Comparison of ENCODE assay signal across 8 cellular contexts in the genomic region with DNA sequence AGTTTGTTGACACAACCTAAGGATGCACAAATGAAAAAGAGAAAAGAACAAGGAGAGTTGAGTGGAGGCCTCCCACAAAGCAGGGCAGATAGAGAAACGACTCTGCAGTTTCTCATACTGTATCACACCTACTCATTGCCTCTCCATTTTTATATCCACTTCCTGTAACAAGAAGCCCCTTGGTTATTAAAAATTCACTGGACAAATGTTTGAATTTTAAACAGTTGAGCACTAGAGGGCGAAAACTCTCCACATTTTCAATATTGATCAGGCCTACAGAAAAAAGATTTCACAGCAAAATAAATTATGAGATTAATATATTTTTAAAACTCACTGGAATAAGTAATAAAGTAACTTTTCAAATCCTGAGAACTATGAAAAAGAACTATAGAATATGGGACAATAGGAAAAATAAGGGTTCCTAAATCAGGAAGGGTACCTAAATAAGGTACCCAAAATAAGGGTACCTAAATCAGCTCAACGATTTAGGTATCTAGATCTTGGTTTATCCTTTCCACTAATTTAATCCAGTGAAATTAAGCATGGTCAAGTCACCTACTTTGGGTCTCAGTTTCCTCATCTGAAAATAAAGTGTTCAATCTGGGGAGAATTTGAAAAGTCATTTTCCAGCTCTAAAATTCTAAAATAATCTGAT. TPM values are rescaled to one million over a fixed set of nuclear protein-coding genes. Genes with fewer than 3 reads are reported as not detected.
DNase-seq lines count a peak whose midpoint lies in the region; ATAC-seq, FAIRE-seq and TF ChIP-seq lines count a peak whose summit lies in the region.

No MANE protein-coding gene starts in this region.

- H3K4me3 Mint-ChIP-seq in WTC11, result no peak overlapping the region

- POLR2A ChIA-PET in WTC11 (lab: Charles Lee), result no interaction called here

- no peak overlapping the region for H3K4me3 ChIP-seq in parathyroid adenoma (ENCODE audit: low read depth, low read length)

- H3K27ac ChIP-seq in parathyroid adenoma, result no peak overlapping the region

- H2AFZ ChIP-seq in parathyroid adenoma, result no peak overlapping the region

- H3K27me3 Mint-ChIP-seq in WTC11 (ENCODE audit: low read depth), result no peaks in the 10 kb centered on the region

- FAIRE-seq in GM12892 (lab: Jason Lieb, UNC), result peak; percentile 46

- DNase-seq in AG20443 (ENCODE audit: low spot score) (peak; percentile 36), GM12892 (ENCODE audit: insufficient read length) (no peak), NCI-H524 treated with DMSO at 0.1 percent for 48 hours (lab: John Stamatoyannopoulos, UW) (peak; percentile 25), dermis blood vessel endothelial cell (peak; percentile 71), WTC11 (ENCODE audit: low spot score) (no peak)

- no peaks in the 10 kb centered on the region for H3K36me3 ChIP-seq in parathyroid adenoma (ENCODE audit: control insufficient read depth, insufficient read depth, low read length)

- H3K27me3 ChIP-seq in parathyroid adenoma (ENCODE audit: control insufficient read depth, insufficient read depth, low read length), result no peaks in the 10 kb centered on the region

- no peaks in the 10 kb centered on the region for H3K9me3 Mint-ChIP-seq in WTC11

- CTCF ChIA-PET in WTC11 (lab: Charles Lee), result interaction anchor here (0.6 to 1.0 kb wide), 3 partner anchors 15 to 794 kb away, joined by 3 read pairs; a partner anchor contains a TSS

- TF ChIP-seq CTCF in parathyroid adenoma (IDR thresholded peaks at IDR 0.05) (peak; percentile 22), WTC11 (IDR thresholded peaks at IDR 0.05) (no peak)

- H3K9me3 ChIP-seq in parathyroid adenoma (ENCODE audit: control insufficient read depth, low read length), result no peaks in the 10 kb centered on the region

- no peak overlapping the region for H3K4me2 ChIP-seq in parathyroid adenoma (ENCODE audit: low read length)

- TF ChIP-seq POLR2A in GM12892 (IDR thresholded peaks at IDR 0.05; ENCODE audit: low read depth, low read length), result no peak

- no peaks in the 10 kb centered on the region for H3K4me1 ChIP-seq in parathyroid adenoma

- no peaks in the 10 kb centered on the region for H3K79me2 ChIP-seq in parathyroid adenoma

- H3K4me1 Mint-ChIP-seq in WTC11, result 0 out of 2 replicates have a peak, but pooled peaks cover 4% of the 10 kb centered on the region

- H3K9ac ChIP-seq in parathyroid adenoma, result no peak overlapping the region

- H3K27ac Mint-ChIP-seq in WTC11, result no peak overlapping the region

- ATAC-seq in HG02885 (IDR thresholded peaks at IDR 0.05; ENCODE audit: poor library complexity, unreplicated experiment) (no peak), HG03432 (IDR thresholded peaks at IDR 0.05; ENCODE audit: unreplicated experiment) (no peak), WTC11 (no peak)

- peaks cover 5% of the 10 kb centered on the region; the same call in 1 of the 2 replicates for H3K36me3 Mint-ChIP-seq in WTC11

TF ChIP-seq in WTC11, 78 proteins besides CTCF, POLR2A, EP300 and RAD21 (continues in another document):
- TF ChIP-seq ESRRA (CRISPR knock-in tag; IDR thresholded peaks at IDR 0.05; ENCODE audit: borderline replicate concordance), result no peak
- no peak for TF ChIP-seq RELA (CRISPR knock-in tag; IDR thresholded peaks at IDR 0.05; ENCODE audit: borderline replicate concordance)
- no peak for TF ChIP-seq MXD4 (CRISPR knock-in tag; IDR thresholded peaks at IDR 0.05; ENCODE audit: borderline replicate concordance)
- TF ChIP-seq, protein P1, sequence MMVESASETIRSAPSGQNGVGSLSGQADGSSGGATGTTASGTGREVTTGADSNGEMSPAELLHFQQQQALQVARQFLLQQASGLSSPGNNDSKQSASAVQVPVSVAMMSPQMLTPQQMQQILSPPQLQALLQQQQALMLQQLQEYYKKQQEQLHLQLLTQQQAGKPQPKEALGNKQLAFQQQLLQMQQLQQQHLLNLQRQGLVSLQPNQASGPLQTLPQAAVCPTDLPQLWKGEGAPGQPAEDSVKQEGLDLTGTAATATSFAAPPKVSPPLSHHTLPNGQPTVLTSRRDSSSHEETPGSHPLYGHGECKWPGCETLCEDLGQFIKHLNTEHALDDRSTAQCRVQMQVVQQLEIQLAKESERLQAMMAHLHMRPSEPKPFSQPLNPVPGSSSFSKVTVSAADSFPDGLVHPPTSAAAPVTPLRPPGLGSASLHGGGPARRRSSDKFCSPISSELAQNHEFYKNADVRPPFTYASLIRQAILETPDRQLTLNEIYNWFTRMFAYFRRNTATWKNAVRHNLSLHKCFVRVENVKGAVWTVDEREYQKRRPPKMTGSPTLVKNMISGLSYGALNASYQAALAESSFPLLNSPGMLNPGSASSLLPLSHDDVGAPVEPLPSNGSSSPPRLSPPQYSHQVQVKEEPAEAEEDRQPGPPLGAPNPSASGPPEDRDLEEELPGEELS (CRISPR knock-in tag; IDR thresholded peaks at IDR 0.05), result no peak
- TF ChIP-seq, protein P2, sequence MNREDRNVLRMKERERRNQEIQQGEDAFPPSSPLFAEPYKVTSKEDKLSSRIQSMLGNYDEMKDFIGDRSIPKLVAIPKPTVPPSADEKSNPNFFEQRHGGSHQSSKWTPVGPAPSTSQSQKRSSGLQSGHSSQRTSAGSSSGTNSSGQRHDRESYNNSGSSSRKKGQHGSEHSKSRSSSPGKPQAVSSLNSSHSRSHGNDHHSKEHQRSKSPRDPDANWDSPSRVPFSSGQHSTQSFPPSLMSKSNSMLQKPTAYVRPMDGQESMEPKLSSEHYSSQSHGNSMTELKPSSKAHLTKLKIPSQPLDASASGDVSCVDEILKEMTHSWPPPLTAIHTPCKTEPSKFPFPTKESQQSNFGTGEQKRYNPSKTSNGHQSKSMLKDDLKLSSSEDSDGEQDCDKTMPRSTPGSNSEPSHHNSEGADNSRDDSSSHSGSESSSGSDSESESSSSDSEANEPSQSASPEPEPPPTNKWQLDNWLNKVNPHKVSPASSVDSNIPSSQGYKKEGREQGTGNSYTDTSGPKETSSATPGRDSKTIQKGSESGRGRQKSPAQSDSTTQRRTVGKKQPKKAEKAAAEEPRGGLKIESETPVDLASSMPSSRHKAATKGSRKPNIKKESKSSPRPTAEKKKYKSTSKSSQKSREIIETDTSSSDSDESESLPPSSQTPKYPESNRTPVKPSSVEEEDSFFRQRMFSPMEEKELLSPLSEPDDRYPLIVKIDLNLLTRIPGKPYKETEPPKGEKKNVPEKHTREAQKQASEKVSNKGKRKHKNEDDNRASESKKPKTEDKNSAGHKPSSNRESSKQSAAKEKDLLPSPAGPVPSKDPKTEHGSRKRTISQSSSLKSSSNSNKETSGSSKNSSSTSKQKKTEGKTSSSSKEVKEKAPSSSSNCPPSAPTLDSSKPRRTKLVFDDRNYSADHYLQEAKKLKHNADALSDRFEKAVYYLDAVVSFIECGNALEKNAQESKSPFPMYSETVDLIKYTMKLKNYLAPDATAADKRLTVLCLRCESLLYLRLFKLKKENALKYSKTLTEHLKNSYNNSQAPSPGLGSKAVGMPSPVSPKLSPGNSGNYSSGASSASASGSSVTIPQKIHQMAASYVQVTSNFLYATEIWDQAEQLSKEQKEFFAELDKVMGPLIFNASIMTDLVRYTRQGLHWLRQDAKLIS (CRISPR knock-in tag; IDR thresholded peaks at IDR 0.05; ENCODE audit: borderline replicate concordance), result no peak
- TF ChIP-seq GABPB1 (CRISPR knock-in tag; IDR thresholded peaks at IDR 0.05), result no peak
- TF ChIP-seq TEAD1 (CRISPR knock-in tag; IDR thresholded peaks at IDR 0.05), result no peak
- TF ChIP-seq, protein P3, sequence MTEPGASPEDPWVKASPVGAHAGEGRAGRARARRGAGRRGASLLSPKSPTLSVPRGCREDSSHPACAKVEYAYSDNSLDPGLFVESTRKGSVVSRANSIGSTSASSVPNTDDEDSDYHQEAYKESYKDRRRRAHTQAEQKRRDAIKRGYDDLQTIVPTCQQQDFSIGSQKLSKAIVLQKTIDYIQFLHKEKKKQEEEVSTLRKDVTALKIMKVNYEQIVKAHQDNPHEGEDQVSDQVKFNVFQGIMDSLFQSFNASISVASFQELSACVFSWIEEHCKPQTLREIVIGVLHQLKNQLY (CRISPR knock-in tag; IDR thresholded peaks at IDR 0.05), result no peak
- TF ChIP-seq CBFB (CRISPR knock-in tag; IDR thresholded peaks at IDR 0.05; ENCODE audit: low read depth), result no peak
- no peak for TF ChIP-seq FOXK1 (CRISPR knock-in tag; IDR thresholded peaks at IDR 0.05)
- no peak for TF ChIP-seq EMX1 (CRISPR knock-in tag; IDR thresholded peaks at IDR 0.05)
- no peak for TF ChIP-seq OVOL2 (CRISPR knock-in tag; IDR thresholded peaks at IDR 0.05; ENCODE audit: borderline replicate concordance)
- TF ChIP-seq, protein P4, sequence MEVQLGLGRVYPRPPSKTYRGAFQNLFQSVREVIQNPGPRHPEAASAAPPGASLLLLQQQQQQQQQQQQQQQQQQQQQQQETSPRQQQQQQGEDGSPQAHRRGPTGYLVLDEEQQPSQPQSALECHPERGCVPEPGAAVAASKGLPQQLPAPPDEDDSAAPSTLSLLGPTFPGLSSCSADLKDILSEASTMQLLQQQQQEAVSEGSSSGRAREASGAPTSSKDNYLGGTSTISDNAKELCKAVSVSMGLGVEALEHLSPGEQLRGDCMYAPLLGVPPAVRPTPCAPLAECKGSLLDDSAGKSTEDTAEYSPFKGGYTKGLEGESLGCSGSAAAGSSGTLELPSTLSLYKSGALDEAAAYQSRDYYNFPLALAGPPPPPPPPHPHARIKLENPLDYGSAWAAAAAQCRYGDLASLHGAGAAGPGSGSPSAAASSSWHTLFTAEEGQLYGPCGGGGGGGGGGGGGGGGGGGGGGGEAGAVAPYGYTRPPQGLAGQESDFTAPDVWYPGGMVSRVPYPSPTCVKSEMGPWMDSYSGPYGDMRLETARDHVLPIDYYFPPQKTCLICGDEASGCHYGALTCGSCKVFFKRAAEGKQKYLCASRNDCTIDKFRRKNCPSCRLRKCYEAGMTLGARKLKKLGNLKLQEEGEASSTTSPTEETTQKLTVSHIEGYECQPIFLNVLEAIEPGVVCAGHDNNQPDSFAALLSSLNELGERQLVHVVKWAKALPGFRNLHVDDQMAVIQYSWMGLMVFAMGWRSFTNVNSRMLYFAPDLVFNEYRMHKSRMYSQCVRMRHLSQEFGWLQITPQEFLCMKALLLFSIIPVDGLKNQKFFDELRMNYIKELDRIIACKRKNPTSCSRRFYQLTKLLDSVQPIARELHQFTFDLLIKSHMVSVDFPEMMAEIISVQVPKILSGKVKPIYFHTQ (CRISPR knock-in tag; IDR thresholded peaks at IDR 0.05), result no peak

RNA-seq across cellular contexts. Expression of a gene that starts 47.0 kb away (rescaled TPM):
- polyA plus RNA-seq in GM12892 (2012; ENCODE audit: missing spikeins), result 312 TPM
- 815 and 1,069 TPM in 2 replicates for total RNA-seq in dermis blood vessel endothelial cell
- total RNA-seq in WTC11 (2021), result 469 to 495 TPM (median 485 TPM) in 3 replicates

RNA-seq across cellular contexts. Expression of a gene that starts 58.3 kb away (rescaled TPM):
- polyA plus RNA-seq in GM12892 (2012; ENCODE audit: missing spikeins), result 16.1 TPM
- 0.23 and 0.34 TPM in 2 replicates for total RNA-seq in dermis blood vessel endothelial cell
- total RNA-seq in WTC11 (2021), result 5.9 to 6.1 TPM (median 5.9 TPM) in 3 replicates

Comparison
In these comparisons a context has a peak if more than half of its experiments do, and no peak if none do; other contexts are left out.
1. DNase-seq: peak in AG20443 (single experiment), NCI-H524 treated with DMSO at 0.1 percent for 48 hours (single experiment) and dermis blood vessel endothelial cell (single experiment); none in GM12892 (single experiment) and WTC11 (single experiment).